Comparison of ENCODE assay signal across 8 cellular contexts in genomic region chr22:42614312-42615091, GRCh38. TPM values are rescaled to one million over a fixed set of nuclear protein-coding genes. Genes with fewer than 3 reads are reported as not detected.
DNase-seq lines count a peak whose midpoint lies in the region; ATAC-seq and TF ChIP-seq lines count a peak whose summit lies in the region.

Gene POLDIP3 (minus strand): TSS chr22:42614883. CDS start chr22:42614857, 26 bp downstream.

- H2BK12ac ChIP-seq in trophoblast cell (ENCODE audit: low read length), result no peak within 1 kb of the TSS

- H3K4me3 Mint-ChIP-seq in activated naive CD8-positive, alpha-beta T cell treated with anti-CD3 and anti-CD28 coated beads, Interleukin-2, amount 50 U/mL, for 24 hours, result peak within 1 kb of the TSS; percentile 99

- WGBS in trophoblast cell (ENCODE audit: extremely low coverage, insufficient coverage, insufficient read length), result no CpG with 5 or more reads among the region's 85 CpGs
- 0% methylated on average over 8 to 83 of the region's 85 CpGs for WGBS in transverse colon (ENCODE audit: low coverage in 1 of 2), 2 donors

- peak within 1 kb of the TSS; percentile 99 for H3K27ac ChIP-seq in cardiac muscle cell
- peak within 1 kb of the TSS; percentile 98 for H3K27ac ChIP-seq in trophoblast cell (ENCODE audit: low read depth, low read length)
- peak within 1 kb of the TSS; percentile 93 to 98 (median 96) for H3K27ac ChIP-seq in transverse colon

- H3K79me2 ChIP-seq in trophoblast cell (ENCODE audit: control insufficient read depth, insufficient read depth, low read length, poor library complexity), result peaks cover 20% of the 10 kb centered on the region

- TF ChIP-seq EP300 in transverse colon (IDR thresholded peaks at IDR 0.05; ENCODE audit: low read depth), result no peak

- H3K4me1 ChIP-seq in cardiac muscle cell (ENCODE audit: low read depth) (peaks cover 8% of the 10 kb centered on the region), trophoblast cell (ENCODE audit: control insufficient read depth in 1 of 2, insufficient read depth in 2 of 2, low read length in 2 of 2) (peaks cover 8 to 14% of the 10 kb centered on the region in 2 experiments), transverse colon (peaks cover 37 to 67% (median 56%) of the 10 kb centered on the region in 4 donors)

- H3K27me3 ChIP-seq in cardiac muscle cell, result no peaks in the 10 kb centered on the region
- no peaks in the 10 kb centered on the region for H3K27me3 ChIP-seq in trophoblast cell (ENCODE audit: insufficient read depth, low read length)
- H3K27me3 ChIP-seq in transverse colon, result no peaks in the 10 kb centered on the region

- peak within 1 kb of the TSS; percentile 38 for H2AK5ac ChIP-seq in trophoblast cell (ENCODE audit: low read length)

- intact Hi-C loops in transverse colon (cut with DNase I; ENCODE audit: low total_unique reads), result no loop called here

- H3K4me3 ChIP-seq in GM12875 (ENCODE audit: low read depth, low read length), result peak within 1 kb of the TSS; percentile 94
- H3K4me3 ChIP-seq in cardiac muscle cell, result peak within 1 kb of the TSS; percentile 79
- peak within 1 kb of the TSS; percentile 90 for H3K4me3 ChIP-seq in trophoblast cell (ENCODE audit: low read depth, low read length)
- peak within 1 kb of the TSS; percentile 67 to 85 (median 80) for H3K4me3 ChIP-seq in transverse colon

- peak; percentile 79 for ATAC-seq in HG02798 (IDR thresholded peaks at IDR 0.05; ENCODE audit: poor library complexity, unreplicated experiment)
- peak; percentile 64 for ATAC-seq in activated naive CD8-positive, alpha-beta T cell treated with anti-CD3 and anti-CD28 coated beads, Interleukin-2, amount 50 U/mL, for 24 hours

- no peaks in the 10 kb centered on the region for H3K36me3 ChIP-seq in cardiac muscle cell
- peaks cover 8 to 16% of the 10 kb centered on the region in 2 experiments for H3K36me3 ChIP-seq in trophoblast cell (ENCODE audit: control insufficient read depth in 1 of 2, insufficient read depth in 2 of 2, low read length in 2 of 2)
- no peaks in the 10 kb centered on the region for H3K36me3 ChIP-seq in transverse colon

- H4K8ac ChIP-seq in trophoblast cell (ENCODE audit: low read depth, low read length), result peak within 1 kb of the TSS; percentile 92

- TF ChIP-seq CTCF in GM12875 (IDR thresholded peaks at IDR 0.05; ENCODE audit: borderline replicate concordance, insufficient read depth, low read depth, low read length), result peak; percentile 8; the same call in 1 of the 2 replicates
- peak; percentile 24 for TF ChIP-seq CTCF in cardiac muscle cell (IDR thresholded peaks at IDR 0.05; ENCODE audit: low read depth, low read length)
- peak in 3 of 5 experiments; percentile 17 to 36 (median 19) for TF ChIP-seq CTCF in transverse colon (IDR thresholded peaks at IDR 0.05)

- peak within 1 kb of the TSS; percentile 85 for H3K4me2 ChIP-seq in trophoblast cell (ENCODE audit: low read length)

- TF ChIP-seq POLR2A in transverse colon (IDR thresholded peaks at IDR 0.05), result peak; percentile 49

- H2AFZ ChIP-seq in trophoblast cell (ENCODE audit: insufficient read depth, low read length, poor library complexity), result peak within 1 kb of the TSS; percentile 80

- H3K36me3 Mint-ChIP-seq in activated naive CD8-positive, alpha-beta T cell treated with anti-CD3 and anti-CD28 coated beads, Interleukin-2, amount 50 U/mL, for 24 hours (ENCODE audit: low read depth), result peaks cover 27% of the 10 kb centered on the region

- H3K23ac ChIP-seq in trophoblast cell (ENCODE audit: low read length), result no peak within 1 kb of the TSS

- H2BK120ac ChIP-seq in trophoblast cell (ENCODE audit: insufficient read depth, low read length, poor library complexity), result peak within 1 kb of the TSS; percentile 95

- peak within 1 kb of the TSS; percentile 90 for H3K4ac ChIP-seq in trophoblast cell (ENCODE audit: low read depth, low read length)

- H3K79me1 ChIP-seq in trophoblast cell (ENCODE audit: low read length), result peaks cover 8% of the 10 kb centered on the region

- peak within 1 kb of the TSS; percentile 92 for H4K91ac ChIP-seq in trophoblast cell (ENCODE audit: low read depth, low read length)

- H2BK5ac ChIP-seq in trophoblast cell (ENCODE audit: low read depth, low read length, poor library complexity), result peak within 1 kb of the TSS; percentile 92

- no peaks in the 10 kb centered on the region for H3K9me3 Mint-ChIP-seq in activated naive CD8-positive, alpha-beta T cell treated with anti-CD3 and anti-CD28 coated beads, Interleukin-2, amount 50 U/mL, for 24 hours

- H3K9me3 ChIP-seq in cardiac muscle cell (ENCODE audit: low read depth), result no peaks in the 10 kb centered on the region
- H3K9me3 ChIP-seq in trophoblast cell (ENCODE audit: insufficient read depth, low read depth, low read length), result no peaks in the 10 kb centered on the region
- H3K9me3 ChIP-seq in transverse colon, result no peaks in the 10 kb centered on the region

- peak within 1 kb of the TSS; percentile 86 for H3K18ac ChIP-seq in trophoblast cell (ENCODE audit: low read length)

- in situ Hi-C loops in transverse colon (cut with MboI; ENCODE audit: low pct_ligation_motif_present in 1 of 4, low pct_unique_long_range_greater_than_20kb in 1 of 4, low sequenced_read_pairs in 3 of 4), result no loop called here

- peaks cover 64% of the 10 kb centered on the region for H3K4me1 Mint-ChIP-seq in activated naive CD8-positive, alpha-beta T cell treated with anti-CD3 and anti-CD28 coated beads, Interleukin-2, amount 50 U/mL, for 24 hours

- peak within 1 kb of the TSS; percentile 98 for H3K9ac ChIP-seq in trophoblast cell (ENCODE audit: low read length)

- peak; percentile 80 for DNase-seq in NCI-H1417 treated with DMSO at 0.1 percent for 48 hours (lab: John Stamatoyannopoulos, UW)
- DNase-seq in SW480 (ENCODE audit: low spot score), result peak; percentile 95
- DNase-seq in activated naive CD8-positive, alpha-beta T cell treated with anti-CD3 and anti-CD28 coated beads, Interleukin-2, amount 50 U/mL, for 24 hours, result peak; percentile 99
- peak; percentile 99 for DNase-seq in cardiac muscle cell (ENCODE audit: low read depth in 1 of 2, low spot score in 1 of 2)
- DNase-seq in trophoblast cell, result peak; percentile 99 to 100
- DNase-seq in transverse colon, result peak; percentile 100

- H3K14ac ChIP-seq in trophoblast cell (ENCODE audit: low read length), result peak within 1 kb of the TSS; percentile 94

- H3K27me3 Mint-ChIP-seq in activated naive CD8-positive, alpha-beta T cell treated with anti-CD3 and anti-CD28 coated beads, Interleukin-2, amount 50 U/mL, for 24 hours, result peaks cover 8% of the 10 kb centered on the region

- peak within 1 kb of the TSS; percentile 68 for H4K12ac ChIP-seq in trophoblast cell (ENCODE audit: low read depth, low read length)

- H3K27ac Mint-ChIP-seq in activated naive CD8-positive, alpha-beta T cell treated with anti-CD3 and anti-CD28 coated beads, Interleukin-2, amount 50 U/mL, for 24 hours, result peak within 1 kb of the TSS; percentile 100

RNA-seq across cellular contexts. Expression of gene POLDIP3, which starts in this region (rescaled TPM):
- 41.5 and 58.8 TPM in 2 replicates for total RNA-seq in cardiac muscle cell
- polyA plus RNA-seq in cardiac muscle cell, result 63.1 and 92.3 TPM in 2 replicates
- polyA plus RNA-seq in trophoblast cell (2013), result 43.3 and 46.1 TPM in 2 replicates
- total RNA-seq in transverse colon, result 10 to 100 TPM; 36.5 to 69.5 (median 45.2) TPM

Comparison
In these comparisons a context has a peak if more than half of its experiments do, and no peak if none do; other contexts are left out.
1. Peak in every context shown above with its lines: DNase-seq, ATAC-seq, H3K4me3 ChIP-seq and H3K27ac ChIP-seq.